In genomic region chr10:71865561-71866041, GRCh38 we compare ENCODE assay signal across 1 cellular context.
TF ChIP-seq lines count a peak whose summit lies in the region.

No MANE protein-coding gene starts in this region.

TF ChIP-seq in HepG2, 621 proteins besides CTCF, POLR2A, EP300 and RAD21 (continued from another document):
- TF ChIP-seq ETS1 (CRISPR knock-in tag; IDR thresholded peaks at IDR 0.05) (no peak), ZNF24 (IDR thresholded peaks at IDR 0.05) (no peak), MIER2 (CRISPR knock-in tag; IDR thresholded peaks at IDR 0.05) (no peak), SIN3B (IDR thresholded peaks at IDR 0.05; ENCODE audit: low read length) (no peak), TRIM22 (IDR thresholded peaks at IDR 0.05) (no peak), TCF7 (IDR thresholded peaks at IDR 0.05; ENCODE audit: low read depth) (no peak)
